Comparison of ENCODE assay signal across 7 cellular contexts in the genomic region with DNA sequence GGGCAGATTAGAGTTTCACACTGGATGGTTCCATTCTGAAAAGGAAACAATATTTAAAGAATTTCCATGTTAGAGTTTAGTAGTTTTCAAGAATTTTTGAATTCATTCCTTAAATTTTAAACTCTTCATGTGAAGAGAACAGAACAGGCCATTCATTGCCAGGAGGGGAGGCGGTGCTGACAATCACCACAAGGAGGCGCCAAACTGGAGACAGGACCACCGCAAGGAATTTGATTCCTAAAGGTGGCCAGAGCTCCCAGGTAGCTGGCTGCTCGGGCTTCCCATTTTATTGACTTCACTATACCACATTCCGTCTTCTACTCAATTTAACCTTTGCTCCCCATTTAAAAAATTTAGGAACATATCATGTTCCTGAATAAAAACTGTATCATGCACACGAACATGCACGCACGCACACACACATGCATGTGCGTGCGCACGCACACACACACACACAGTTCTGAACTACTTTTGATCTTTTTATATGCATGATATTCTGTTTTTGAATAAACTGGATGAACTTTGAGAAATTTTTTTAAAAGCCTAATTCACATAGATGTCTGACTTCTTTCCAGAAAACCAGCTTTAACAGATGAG.
DNase-seq lines count a peak whose midpoint lies in the region; ATAC-seq and TF ChIP-seq lines count a peak whose summit lies in the region.

No MANE protein-coding gene starts in this region.

- peak overlapping the region; percentile 81 for H3K27ac Mint-ChIP-seq in neural progenitor cell

- peak; percentile 29 for DNase-seq in GM13977 (ENCODE audit: low spot score)
- peak; percentile 54 for DNase-seq in activated CD4-positive, CD25-positive, alpha-beta regulatory T cell treated with anti-CD3 and anti-CD28 coated beads, Interleukin-2, amount 50 U/mL, for 72 hours
- DNase-seq in dermis microvascular lymphatic vessel endothelial cell (ENCODE audit: low read depth in 2 of 2) = peak; percentile 7 to 38
- peak; percentile 68 for DNase-seq in neural progenitor cell (ENCODE audit: low spot score)
- no peak for DNase-seq in foreskin melanocyte

- H3K9me3 ChIP-seq in neural progenitor cell (ENCODE audit: low read depth) = no peaks in the 10 kb centered on the region

- peaks cover 38% of the 10 kb centered on the region for H3K4me1 ChIP-seq in neural progenitor cell

- H3F3A ChIP-seq in neural progenitor cell (ENCODE audit: low read depth) = peaks cover 11% of the 10 kb centered on the region

- peak; percentile 79 for ATAC-seq in HG03354 (IDR thresholded peaks at IDR 0.05; ENCODE audit: poor library complexity, severe bottlenecking, unreplicated experiment)
- no peak for ATAC-seq in HG03565 (IDR thresholded peaks at IDR 0.05; ENCODE audit: unreplicated experiment)

- H4K20me1 ChIP-seq in neural progenitor cell (ENCODE audit: low read depth) = no peaks in the 10 kb centered on the region

- H3K4me3 ChIP-seq in neural progenitor cell = no peak overlapping the region

- no peak overlapping the region for H3K4me3 Mint-ChIP-seq in neural progenitor cell

- H3K36me3 ChIP-seq in neural progenitor cell = peaks cover 19% of the 10 kb centered on the region

- peak overlapping the region; percentile 85 for H3K27ac ChIP-seq in neural progenitor cell

- no peak overlapping the region for H3K9ac ChIP-seq in neural progenitor cell

- peaks cover 5% of the 10 kb centered on the region for H3K27me3 Mint-ChIP-seq in neural progenitor cell (ENCODE audit: insufficient read depth, low read depth)

- no peaks in the 10 kb centered on the region for H3K27me3 ChIP-seq in neural progenitor cell

- in situ Hi-C loops in GM13977 (cut with MboI; ENCODE audit: low pct_unique_long_range_greater_than_20kb, low sequenced_read_pairs, unreplicated experiment) = no loop called here

- no peak overlapping the region for H2AFZ ChIP-seq in neural progenitor cell (replicated peaks)

- H3K36me3 Mint-ChIP-seq in neural progenitor cell = peaks cover 60% of the 10 kb centered on the region

- peak; percentile 91 for TF ChIP-seq CTCF in GM13977 (IDR thresholded peaks at IDR 0.05; ENCODE audit: extremely low read depth, insufficient read depth, missing control alignments)
- peak; percentile 98 for TF ChIP-seq CTCF in neural progenitor cell (IDR thresholded peaks at IDR 0.05)

- peak overlapping the region; percentile 72 for H3K4me2 ChIP-seq in neural progenitor cell

- peaks cover 29% of the 10 kb centered on the region for H3K4me1 Mint-ChIP-seq in neural progenitor cell

- H3K79me2 ChIP-seq in neural progenitor cell (ENCODE audit: low read depth) = no peaks in the 10 kb centered on the region

- H3K9me3 Mint-ChIP-seq in neural progenitor cell = peaks cover 9% of the 10 kb centered on the region
